ENCODE assay signal across 22 cellular contexts in the genomic region with DNA sequence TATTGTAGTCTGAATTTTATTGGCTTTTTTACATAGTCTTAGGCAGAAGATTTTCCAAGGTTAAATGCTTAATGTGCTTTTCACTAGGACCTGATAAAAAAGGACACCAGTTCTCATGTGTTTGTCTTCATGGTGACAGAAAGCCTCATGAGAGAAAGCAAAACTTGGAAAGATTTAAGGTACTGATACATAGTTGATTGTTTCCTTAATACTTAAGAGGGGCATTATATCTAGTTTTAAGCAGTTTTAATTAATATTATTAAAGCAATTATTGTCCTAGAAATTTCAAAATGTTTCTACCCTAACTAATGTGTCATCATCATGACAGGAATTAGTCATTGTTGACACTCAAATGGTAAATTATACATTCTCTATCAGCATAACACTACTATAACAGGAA. TPM values are rescaled to one million over a fixed set of nuclear protein-coding genes. Genes with fewer than 3 reads are reported as not detected.
DNase-seq lines count a peak whose midpoint lies in the region; ATAC-seq lines count a peak whose summit lies in the region.
"Had no signal": no experiment of that assay in that cellular context is flagged by ENCODE, and none has a peak within 500 bp of the region (broad histone marks: within the 10 kb centered on the region; RNA-seq: fewer than 3 reads in every experiment).

No MANE protein-coding gene starts in this region.

- peak overlapping the region; percentile 66 for H3K27ac Mint-ChIP-seq in activated T-cell treated with anti-CD3 and anti-CD28 coated beads, Interleukin-2, amount 50 U/mL, for 72 hours
- peak overlapping the region; percentile 14 for H3K27ac Mint-ChIP-seq in stimulated activated naive CD8-positive, alpha-beta T cell treated with anti-CD3 and anti-CD28 coated beads, Interleukin-15, Interleukin-2, amounts not matched to agents 100 ng/mL and 50 ng/mL, for 24 hours
- peak overlapping the region; percentile 33 for H3K27ac Mint-ChIP-seq in activated T-helper 17 cell treated with anti-CD3 and anti-CD28 coated beads, Interleukin-2, amount 50 U/mL, for 72 hours
- H3K27ac Mint-ChIP-seq in activated CD4-positive, alpha-beta T cell treated with anti-CD3 and anti-CD28 coated beads, Interleukin-2, amount 10 ng/mL, durations not matched to agents 24 days and 14 days = no peak overlapping the region
- H3K27ac Mint-ChIP-seq: CD14-positive monocyte; CD4-positive, alpha-beta T cell had no signal

- H3K9me3 Mint-ChIP-seq in activated T-cell treated with anti-CD3 and anti-CD28 coated beads, Interleukin-2, amount 50 U/mL, for 72 hours = peaks cover 0 to 3% of the 10 kb centered on the region in 2 donors
- peaks cover 5% of the 10 kb centered on the region for H3K9me3 Mint-ChIP-seq in stimulated activated naive CD8-positive, alpha-beta T cell treated with anti-CD3 and anti-CD28 coated beads, Interleukin-15, Interleukin-2, amounts not matched to agents 100 ng/mL and 50 ng/mL, for 24 hours
- H3K9me3 Mint-ChIP-seq in activated T-helper 17 cell treated with anti-CD3 and anti-CD28 coated beads, Interleukin-2, amount 50 U/mL, for 72 hours = no peaks in the 10 kb centered on the region
- H3K9me3 Mint-ChIP-seq in activated CD4-positive, alpha-beta T cell treated with anti-CD3 and anti-CD28 coated beads, Interleukin-2, amount 10 ng/mL, durations not matched to agents 24 days and 14 days = peaks cover 15% of the 10 kb centered on the region
- H3K9me3 Mint-ChIP-seq: CD14-positive monocyte; CD4-positive, alpha-beta T cell; CD8-positive, alpha-beta memory T cell had no signal

- H3K4me1 Mint-ChIP-seq in activated T-cell treated with anti-CD3 and anti-CD28 coated beads, Interleukin-2, amount 50 U/mL, for 72 hours (ENCODE audit: low read depth) = no peaks in the 10 kb centered on the region
- no peaks in the 10 kb centered on the region for H3K4me1 Mint-ChIP-seq in stimulated activated naive CD8-positive, alpha-beta T cell treated with anti-CD3 and anti-CD28 coated beads, Interleukin-15, Interleukin-2, amounts not matched to agents 100 ng/mL and 50 ng/mL, for 24 hours (ENCODE audit: low read depth)
- H3K4me1 Mint-ChIP-seq in activated T-helper 17 cell treated with anti-CD3 and anti-CD28 coated beads, Interleukin-2, amount 50 U/mL, for 72 hours = no peaks in the 10 kb centered on the region
- no peaks in the 10 kb centered on the region for H3K4me1 Mint-ChIP-seq in activated CD4-positive, alpha-beta T cell treated with anti-CD3 and anti-CD28 coated beads, Interleukin-2, amount 10 ng/mL, durations not matched to agents 24 days and 14 days
- H3K4me1 Mint-ChIP-seq: CD14-positive monocyte; CD8-positive, alpha-beta memory T cell had no signal

- no peak for ATAC-seq in activated T-cell treated with anti-CD3 and anti-CD28 coated beads, Interleukin-2, amount 50 U/mL, for 72 hours (replicated peaks in 1 of 2)
- no peak for ATAC-seq in stimulated activated naive CD8-positive, alpha-beta T cell treated with anti-CD3 and anti-CD28 coated beads, Interleukin-15, Interleukin-2, amounts not matched to agents 100 U/mL and 50 U/mL, for 24 hours
- no peak for ATAC-seq in activated T-helper 17 cell treated with anti-CD3 and anti-CD28 coated beads, Interleukin-2, amount 50 U/mL, for 72 hours (replicated peaks)
- ATAC-seq in GM21717 (IDR thresholded peaks at IDR 0.05; ENCODE audit: unreplicated experiment) = no peak
- ATAC-seq: A549, GM12878 had no signal

- H3K4me3 Mint-ChIP-seq in activated T-cell treated with anti-CD3 and anti-CD28 coated beads, Interleukin-2, amount 50 U/mL, for 72 hours = no peak overlapping the region
- no peak overlapping the region for H3K4me3 Mint-ChIP-seq in stimulated activated naive CD8-positive, alpha-beta T cell treated with anti-CD3 and anti-CD28 coated beads, Interleukin-15, Interleukin-2, amounts not matched to agents 100 ng/mL and 50 ng/mL, for 24 hours
- H3K4me3 Mint-ChIP-seq in activated T-helper 17 cell treated with anti-CD3 and anti-CD28 coated beads, Interleukin-2, amount 50 U/mL, for 72 hours = no peak overlapping the region
- H3K4me3 Mint-ChIP-seq in activated CD4-positive, alpha-beta T cell treated with anti-CD3 and anti-CD28 coated beads, Interleukin-2, amount 10 ng/mL, durations not matched to agents 24 days and 14 days = no peak overlapping the region
- H3K4me3 Mint-ChIP-seq: CD14-positive monocyte; CD4-positive, alpha-beta T cell; CD8-positive, alpha-beta memory T cell had no signal

- peaks cover 10 to 36% of the 10 kb centered on the region in 2 donors for H3K36me3 Mint-ChIP-seq in activated T-cell treated with anti-CD3 and anti-CD28 coated beads, Interleukin-2, amount 50 U/mL, for 72 hours (ENCODE audit: insufficient read depth in 2 of 2)
- H3K36me3 Mint-ChIP-seq in stimulated activated naive CD8-positive, alpha-beta T cell treated with anti-CD3 and anti-CD28 coated beads, Interleukin-15, Interleukin-2, amounts not matched to agents 100 ng/mL and 50 ng/mL, for 24 hours (ENCODE audit: low read depth) = peaks cover 93% of the 10 kb centered on the region
- H3K36me3 Mint-ChIP-seq in activated T-helper 17 cell treated with anti-CD3 and anti-CD28 coated beads, Interleukin-2, amount 50 U/mL, for 72 hours (ENCODE audit: low read depth) = peaks cover 100% of the 10 kb centered on the region
- peaks cover 77% of the 10 kb centered on the region for H3K36me3 Mint-ChIP-seq in activated CD4-positive, alpha-beta T cell treated with anti-CD3 and anti-CD28 coated beads, Interleukin-2, amount 10 ng/mL, durations not matched to agents 24 days and 14 days (ENCODE audit: low read depth)

- H3K27me3 Mint-ChIP-seq in activated T-cell treated with anti-CD3 and anti-CD28 coated beads, Interleukin-2, amount 50 U/mL, for 72 hours (ENCODE audit: low read depth) = no peaks in the 10 kb centered on the region
- H3K27me3 Mint-ChIP-seq in stimulated activated naive CD8-positive, alpha-beta T cell treated with anti-CD3 and anti-CD28 coated beads, Interleukin-15, Interleukin-2, amounts not matched to agents 100 ng/mL and 50 ng/mL, for 24 hours = no peaks in the 10 kb centered on the region
- H3K27me3 Mint-ChIP-seq in activated T-helper 17 cell treated with anti-CD3 and anti-CD28 coated beads, Interleukin-2, amount 50 U/mL, for 72 hours = no peaks in the 10 kb centered on the region
- no peaks in the 10 kb centered on the region for H3K27me3 Mint-ChIP-seq in activated CD4-positive, alpha-beta T cell treated with anti-CD3 and anti-CD28 coated beads, Interleukin-2, amount 10 ng/mL, durations not matched to agents 24 days and 14 days
- H3K27me3 Mint-ChIP-seq: CD4-positive, alpha-beta T cell; CD8-positive, alpha-beta memory T cell had no signal

- intact Hi-C loops in activated CD4-positive, alpha-beta T cell treated with anti-CD3 and anti-CD28 coated beads, Interleukin-2, amount 10 ng/mL, durations not matched to agents 24 days and 14 days (cut with micrococcal nuclease) = no loop called here

- DNase-seq in activated T-cell treated with anti-CD3 and anti-CD28 coated beads, Interleukin-2, amount 50 U/mL, for 72 hours = no peak
- no peak for DNase-seq in activated T-cell treated with anti-CD3 and anti-CD28 coated beads, Interleukin-2, amount 50 U/mL, for 1 hour
- no peak for DNase-seq in stimulated activated naive CD8-positive, alpha-beta T cell treated with anti-CD3 and anti-CD28 coated beads, Interleukin-15, Interleukin-2, amounts not matched to agents 100 U/mL and 50 U/mL, for 24 hours
- no peak for DNase-seq in activated CD4-positive, alpha-beta T cell treated with anti-CD3 and anti-CD28 coated beads, Interleukin-2, amount 10 ng/mL, durations not matched to agents 24 days and 14 days
- DNase-seq: 8988T; ACHN; AML-193; BE2C; CD4-positive, alpha-beta T cell; CD8-positive, alpha-beta memory T cell; DMS 273 treated with DMSO at 0.1 percent for 48 hours; DMS79; EL; GDM1; GOT3; HCEC 1CT had no signal

RNA-seq across cellular contexts. Expression of a gene that starts 35.3 kb away (rescaled TPM):
- 10 to 100 TPM; 55.8 to 56.0 TPM for total RNA-seq in activated T-cell treated with anti-CD3 and anti-CD28 coated beads, Interleukin-2, amount 50 U/mL, for 72 hours
- 10 to 100 TPM; 41.1 to 95.2 TPM for total RNA-seq in activated T-helper 17 cell treated with anti-CD3 and anti-CD28 coated beads, Interleukin-2, amount 50 U/mL, for 72 hours
- total RNA-seq in activated CD4-positive, alpha-beta T cell treated with anti-CD3 and anti-CD28 coated beads, Interleukin-2, amount 10 ng/mL, durations not matched to agents 24 days and 14 days = 116 TPM in 2 replicates
